19 cellular contexts compared by ENCODE assay signal in the genomic region with DNA sequence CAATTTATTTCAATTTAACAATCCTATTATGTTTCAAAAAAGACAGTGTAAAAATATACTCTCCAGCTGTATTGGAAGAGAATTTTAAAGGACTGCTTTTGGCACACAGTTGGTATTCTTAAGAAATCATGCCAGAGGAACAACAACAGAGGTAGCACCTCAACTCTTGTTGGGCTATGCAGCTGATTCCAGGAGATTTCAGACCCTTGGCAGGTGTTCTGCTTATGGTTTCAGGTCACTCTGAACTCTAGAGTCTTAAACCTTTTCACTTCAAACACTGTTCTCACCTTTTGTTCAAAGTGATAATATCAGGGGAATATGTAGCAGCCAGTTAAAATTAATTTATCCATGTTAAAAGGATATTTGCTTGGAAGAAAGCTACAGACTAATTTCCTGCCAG.
A peak's percentile ranks its signal among the peaks of the same experiment; 100 is the strongest.
DNase-seq lines count a peak whose midpoint lies in the region; ATAC-seq, FAIRE-seq and TF ChIP-seq lines count a peak whose summit lies in the region.
"Had no signal": no experiment of that assay in that cellular context is flagged by ENCODE, and none has a peak within 500 bp of the region (broad histone marks: within the 10 kb centered on the region; RNA-seq: fewer than 3 reads in every experiment).

No MANE protein-coding gene starts in this region.

- peaks cover 23% of the 10 kb centered on the region for H3K9me3 Mint-ChIP-seq in nephron
- H3K9me3 Mint-ChIP-seq: HFFc6 had no signal

- intact Hi-C loops in thyroid gland (cut with DNase I), result no loop called here

- TF ChIP-seq POLR2A in A549 (IDR thresholded peaks at IDR 0.05; ENCODE audit: low read length) (no peak), thyroid gland (IDR thresholded peaks at IDR 0.05) (no peak)

- CTCF ChIA-PET in A549 (lab: Yijun Ruan, JAX), result interaction anchor here (1.2 kb wide), 1 partner anchor 160 kb away, joined by 4 read pairs; the partner anchor contains the start of gene PFKFB3

- peaks cover 15% of the 10 kb centered on the region for H3K4me1 ChIP-seq in A549
- H3K4me1 ChIP-seq in thyroid gland, result peaks cover 4 to 8% of the 10 kb centered on the region in 2 donors
- H3K4me1 ChIP-seq: HAP-1 had no signal

- TF ChIP-seq CTCF in A549 (IDR thresholded peaks at IDR 0.05) (no peak), VCaP (conservative IDR thresholded peaks at IDR 0.05) (no peak), nephron (IDR thresholded peaks at IDR 0.05; ENCODE audit: unreplicated experiment in 3 of 3) (no peak), thyroid gland (IDR thresholded peaks at IDR 0.05) (no peak)

- peaks cover 4% of the 10 kb centered on the region for H3K27me3 Mint-ChIP-seq in nephron (ENCODE audit: low read depth)

- peak overlapping the region; percentile 63 to 94 (median 77) for H3K27ac Mint-ChIP-seq in nephron
- H3K27ac Mint-ChIP-seq: CD4-positive, alpha-beta memory T cell; GM23338; HFFc6 had no signal

- ATAC-seq in A549, result no peak
- ATAC-seq in GM18873 (IDR thresholded peaks at IDR 0.05; ENCODE audit: low FRiP score, unreplicated experiment), result no peak
- no peak for ATAC-seq in HG02870 (IDR thresholded peaks at IDR 0.05; ENCODE audit: unreplicated experiment)
- ATAC-seq: GM12878, GM23338 had no signal

- peaks cover 9% of the 10 kb centered on the region for H3K4me1 Mint-ChIP-seq in nephron
- H3K4me1 Mint-ChIP-seq: CD4-positive, alpha-beta memory T cell had no signal

- peaks cover 17% of the 10 kb centered on the region for H3K36me3 Mint-ChIP-seq in nephron (ENCODE audit: low read depth)

- POLR2A ChIA-PET in A549 (lab: Yijun Ruan, JAX), result no interaction called here

- TF ChIP-seq EP300 in A549 (IDR thresholded peaks at IDR 0.05), result no peak

- H3K4me3 ChIP-seq in A549, result no peak overlapping the region
- H3K4me3 ChIP-seq in thyroid gland (replicated peaks in 1 of 3), result no peak overlapping the region
- H3K4me3 ChIP-seq: GM12878, GM23338, HAP-1 had no signal

- DNase-seq in A549 (ENCODE audit: low read depth in 1 of 2, low spot score in 1 of 2) (no peak), thyroid gland (peak; percentile 23 to 43), HT-29 (ENCODE audit: low spot score) (no peak)
- DNase-seq: 8988T; C1 segment of cervical spinal cord; CD4-positive, alpha-beta memory T cell; COR-L47; DMS153; EL; GDM1; HFFc6 had no signal

- H3K9me3 ChIP-seq in A549 (peaks cover 32% of the 10 kb centered on the region), thyroid gland (no peaks in the 10 kb centered on the region)
- H3K9me3 ChIP-seq: HAP-1 had no signal

- H3K27ac ChIP-seq in A549, result peak overlapping the region in 1 of 2 experiments; percentile 10; a peak in 1 of 6 replicates
- H3K27ac ChIP-seq in VCaP, result peak overlapping the region; percentile 93
- no peak overlapping the region for H3K27ac ChIP-seq in thyroid gland

- FAIRE-seq in A549 (lab: Jason Lieb, UNC), result peak; percentile 13
- FAIRE-seq: GM12878, H54 had no signal

- no peak overlapping the region for H3K4me3 Mint-ChIP-seq in nephron
- H3K4me3 Mint-ChIP-seq: CD4-positive, alpha-beta memory T cell; GM23338; HFFc6 had no signal

- H3K4me2 ChIP-seq in A549, result no peak overlapping the region
- H3K4me2 ChIP-seq: GM23338 had no signal

- H3K36me3 ChIP-seq in thyroid gland, result no peaks in the 10 kb centered on the region
- H3K36me3 ChIP-seq: HAP-1 had no signal

- TF ChIP-seq RAD21 in A549 (conservative IDR thresholded peaks at IDR 0.05 in 1 of 2, IDR thresholded peaks at IDR 0.05 in 1 of 2), result no peak

- H3K27me3 ChIP-seq in thyroid gland, result no peaks in the 10 kb centered on the region

TF ChIP-seq in A549, 52 proteins besides CTCF, POLR2A, EP300 and RAD21:
- no peak for TF ChIP-seq KDM5A (IDR thresholded peaks at IDR 0.05)
- TF ChIP-seq, protein P1, sequence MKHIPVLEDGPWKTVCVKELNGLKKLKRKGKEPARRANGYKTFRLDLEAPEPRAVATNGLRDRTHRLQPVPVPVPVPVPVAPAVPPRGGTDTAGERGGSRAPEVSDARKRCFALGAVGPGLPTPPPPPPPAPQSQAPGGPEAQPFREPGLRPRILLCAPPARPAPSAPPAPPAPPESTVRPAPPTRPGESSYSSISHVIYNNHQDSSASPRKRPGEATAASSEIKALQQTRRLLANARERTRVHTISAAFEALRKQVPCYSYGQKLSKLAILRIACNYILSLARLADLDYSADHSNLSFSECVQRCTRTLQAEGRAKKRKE (CRISPR knock-in tag; IDR thresholded peaks at IDR 0.05; ENCODE audit: low read depth), result no peak
- no peak for TF ChIP-seq ZSCAN20 (CRISPR knock-in tag; IDR thresholded peaks at IDR 0.05)
- TF ChIP-seq RNF2 (IDR thresholded peaks at IDR 0.05; ENCODE audit: borderline replicate concordance, low read depth), result no peak
- no peak for TF ChIP-seq HOXA7 (CRISPR knock-in tag; IDR thresholded peaks at IDR 0.05)
- no peak for TF ChIP-seq HEYL (CRISPR knock-in tag; IDR thresholded peaks at IDR 0.05)
- TF ChIP-seq HDAC2 (IDR thresholded peaks at IDR 0.05), result no peak
- TF ChIP-seq EHMT2 (IDR thresholded peaks at IDR 0.05; ENCODE audit: low read depth), result no peak
- TF ChIP-seq HMGXB4 (CRISPR knock-in tag; IDR thresholded peaks at IDR 0.05; ENCODE audit: borderline replicate concordance), result no peak
- TF ChIP-seq NR3C1 (IDR thresholded peaks at IDR 0.05), result no peak
- TF ChIP-seq JUN (IDR thresholded peaks at IDR 0.05), result no peak
- no peak for TF ChIP-seq CHD4 (IDR thresholded peaks at IDR 0.05; ENCODE audit: borderline replicate concordance)
- no peak for TF ChIP-seq TP53 (CRISPR knock-in tag; IDR thresholded peaks at IDR 0.05)
- TF ChIP-seq RARB (CRISPR knock-in tag; IDR thresholded peaks at IDR 0.05), result no peak
- no peak for TF ChIP-seq NPAS2 (CRISPR knock-in tag; IDR thresholded peaks at IDR 0.05; ENCODE audit: borderline replicate concordance)
- TF ChIP-seq FOSB (CRISPR knock-in tag; IDR thresholded peaks at IDR 0.05), result no peak
- no peak for TF ChIP-seq USF2 (IDR thresholded peaks at IDR 0.05)
- TF ChIP-seq, protein P2, sequence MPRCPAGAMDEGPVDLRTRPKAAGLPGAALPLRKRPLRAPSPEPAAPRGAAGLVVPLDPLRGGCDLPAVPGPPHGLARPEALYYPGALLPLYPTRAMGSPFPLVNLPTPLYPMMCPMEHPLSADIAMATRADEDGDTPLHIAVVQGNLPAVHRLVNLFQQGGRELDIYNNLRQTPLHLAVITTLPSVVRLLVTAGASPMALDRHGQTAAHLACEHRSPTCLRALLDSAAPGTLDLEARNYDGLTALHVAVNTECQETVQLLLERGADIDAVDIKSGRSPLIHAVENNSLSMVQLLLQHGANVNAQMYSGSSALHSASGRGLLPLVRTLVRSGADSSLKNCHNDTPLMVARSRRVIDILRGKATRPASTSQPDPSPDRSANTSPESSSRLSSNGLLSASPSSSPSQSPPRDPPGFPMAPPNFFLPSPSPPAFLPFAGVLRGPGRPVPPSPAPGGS (IDR thresholded peaks at IDR 0.05), result no peak
TF ChIP-seq in A549: peak in this region for 0.

Comparison
In these comparisons a context has a peak if more than half of its experiments do, and no peak if none do; other contexts are left out.
1. DNase-seq: peak in thyroid gland (2 of 2); none in A549 (0 of 2) and HT-29 (single experiment).